ENCODE assay signal across 8 cellular contexts in genomic region chr10:24724381-24725228, GRCh38. TPM values are rescaled to one million over a fixed set of nuclear protein-coding genes. Genes with fewer than 3 reads are reported as not detected.
A peak's percentile ranks its signal among the peaks of the same experiment; 100 is the strongest.
DNase-seq lines count a peak whose midpoint lies in the region; ATAC-seq lines count a peak whose summit lies in the region.

No MANE protein-coding gene starts in this region.

- ATAC-seq in GM19351 (IDR thresholded peaks at IDR 0.05; ENCODE audit: unreplicated experiment) = peak; percentile 74
- peak; percentile 73 for ATAC-seq in HG03520 (IDR thresholded peaks at IDR 0.05; ENCODE audit: unreplicated experiment)

- CTCF ChIA-PET in activated CD4-positive, alpha-beta T cell treated with anti-CD3 and anti-CD28 coated beads, Interleukin-2, amount 10 ng/mL, durations not matched to agents 7 days and 5 days (lab: Charles Lee) = interaction anchor here (0.6 to 2.2 kb wide), 5 partner anchors 9 to 158 kb away, joined by 3 to 13 read pairs (median 3); no protein-coding TSS in a partner anchor

- H3K4me3 Mint-ChIP-seq in activated CD4-positive, alpha-beta T cell treated with anti-CD3 and anti-CD28 coated beads, Interleukin-2, amount 10 ng/mL, durations not matched to agents 7 days and 5 days = peak overlapping the region; percentile 89

- DNase-seq in C1 segment of cervical spinal cord (lab: John Stamatoyannopoulos, UW) (peak; percentile 93 to 99 (median 98)), NCI-H526 treated with DMSO at 0.1 percent for 48 hours (lab: John Stamatoyannopoulos, UW) (peak; percentile 86), cortex of kidney (lab: John Stamatoyannopoulos, UW) (peak; percentile 65), left kidney (ENCODE audit: low read depth, low spot score) (peak; percentile 99)
- DNase-seq in activated CD4-positive, alpha-beta T cell treated with anti-CD3 and anti-CD28 coated beads, Interleukin-2, amount 10 ng/mL, durations not matched to agents 7 days and 5 days = peak; percentile 96
- peak; percentile 94 for DNase-seq in stimulated activated CD4-positive, alpha-beta T cell treated with anti-CD3 and anti-CD28 coated beads, Interleukin-1b, Interleukin-23, amount 100 ng/mL, for 48 hours

- no peaks in the 10 kb centered on the region for H3K9me3 Mint-ChIP-seq in activated CD4-positive, alpha-beta T cell treated with anti-CD3 and anti-CD28 coated beads, Interleukin-2, amount 10 ng/mL, durations not matched to agents 7 days and 5 days

- peak overlapping the region; percentile 95 for H3K27ac Mint-ChIP-seq in activated CD4-positive, alpha-beta T cell treated with anti-CD3 and anti-CD28 coated beads, Interleukin-2, amount 10 ng/mL, durations not matched to agents 7 days and 5 days

- peaks cover 6% of the 10 kb centered on the region for H3K36me3 Mint-ChIP-seq in activated CD4-positive, alpha-beta T cell treated with anti-CD3 and anti-CD28 coated beads, Interleukin-2, amount 10 ng/mL, durations not matched to agents 7 days and 5 days (ENCODE audit: low read depth)

- H3K4me1 Mint-ChIP-seq in activated CD4-positive, alpha-beta T cell treated with anti-CD3 and anti-CD28 coated beads, Interleukin-2, amount 10 ng/mL, durations not matched to agents 7 days and 5 days = peaks cover 28% of the 10 kb centered on the region

- peaks cover 3% of the 10 kb centered on the region for H3K27me3 Mint-ChIP-seq in activated CD4-positive, alpha-beta T cell treated with anti-CD3 and anti-CD28 coated beads, Interleukin-2, amount 10 ng/mL, durations not matched to agents 7 days and 5 days

- POLR2A ChIA-PET in activated CD4-positive, alpha-beta T cell treated with anti-CD3 and anti-CD28 coated beads, Interleukin-2, amount 10 ng/mL, durations not matched to agents 7 days and 5 days (lab: Charles Lee) = interaction anchor here (0.6 kb wide), 2 partner anchors 20 to 107 kb away, joined by 3 to 5 read pairs; no protein-coding TSS in a partner anchor

RNA-seq across cellular contexts. Expression of gene ARHGAP21, which starts 0.9 kb away (rescaled TPM):
- total RNA-seq in activated CD4-positive, alpha-beta T cell treated with anti-CD3 and anti-CD28 coated beads, Interleukin-2, amount 10 ng/mL, durations not matched to agents 7 days and 5 days = 10 to 100 TPM; 26.1 to 27.4 TPM

Comparison
In these comparisons a context has a peak if more than half of its experiments do, and no peak if none do; other contexts are left out.
1. Peak in every context shown above with its lines: DNase-seq and ATAC-seq.